ENCODE assay signal across 8 cellular contexts in genomic region chr14:30969796-30970195, GRCh38. TPM values are rescaled to one million over a fixed set of nuclear protein-coding genes. Genes with fewer than 3 reads are reported as not detected.
A peak's percentile ranks its signal among the peaks of the same experiment; 100 is the strongest.
DNase-seq lines count a peak whose midpoint lies in the region; ATAC-seq and TF ChIP-seq lines count a peak whose summit lies in the region.
"Not testable (repeated sequence)": the region's sequence is repeated elsewhere in the genome, so short reads cannot be mapped to it uniquely, and the experiment has no call there.

No MANE protein-coding gene starts in this region.

- H3K27ac Mint-ChIP-seq in CD8-positive, alpha-beta T cell, result peak overlapping the region; percentile 24
- peak overlapping the region; percentile 79 for H3K27ac Mint-ChIP-seq in WTC11
- peak overlapping the region; percentile 62 for H3K27ac Mint-ChIP-seq in activated T-helper 17 cell treated with anti-CD3 and anti-CD28 coated beads, Interleukin-2, amount 50 U/mL, for 72 hours
- not testable (repeated sequence) for H3K27ac Mint-ChIP-seq in stimulated activated memory B cell treated with anti-CD40 and anti-IgM and Interleukin-4, amounts not matched to agents 10 μg/mL and 1 μg/mL and 100 μg/mL, for 72 hours

- peaks cover 54% of the 10 kb centered on the region for H3K4me1 Mint-ChIP-seq in CD8-positive, alpha-beta T cell (ENCODE audit: low read depth)
- H3K4me1 Mint-ChIP-seq in WTC11, result peaks cover 34% of the 10 kb centered on the region
- H3K4me1 Mint-ChIP-seq in activated T-helper 17 cell treated with anti-CD3 and anti-CD28 coated beads, Interleukin-2, amount 50 U/mL, for 72 hours, result peaks cover 38% of the 10 kb centered on the region
- H3K4me1 Mint-ChIP-seq in stimulated activated memory B cell treated with anti-CD40 and anti-IgM and Interleukin-4, amounts not matched to agents 10 μg/mL and 1 μg/mL and 100 μg/mL, for 72 hours, result peaks cover 58% of the 10 kb centered on the region

- not testable (repeated sequence) for ATAC-seq in CD8-positive, alpha-beta T cell; WTC11
- ATAC-seq in GM19035 (IDR thresholded peaks at IDR 0.05; ENCODE audit: unreplicated experiment) (peak; percentile 52), GM21786 (IDR thresholded peaks at IDR 0.05; ENCODE audit: unreplicated experiment) (peak; percentile 66), HG03135 (IDR thresholded peaks at IDR 0.05; ENCODE audit: unreplicated experiment) (peak; percentile 63)
- peak; percentile 99 for ATAC-seq in activated T-helper 17 cell treated with anti-CD3 and anti-CD28 coated beads, Interleukin-2, amount 50 U/mL, for 72 hours (replicated peaks)
- ATAC-seq in stimulated activated memory B cell treated with anti-CD40 and anti-IgM and Interleukin-4, amounts not matched to agents 10 μg/mL and 1 μg/mL and 100 μg/mL, for 72 hours, result peak; percentile 60

- H3K27ac ChIP-seq in CD8-positive, alpha-beta T cell (ENCODE audit: low read depth, low read length), result not testable (repeated sequence)

- not testable (repeated sequence) for H3K4me3 Mint-ChIP-seq in CD8-positive, alpha-beta T cell; WTC11; stimulated activated memory B cell treated with anti-CD40 and anti-IgM and Interleukin-4, amounts not matched to agents 10 μg/mL and 1 μg/mL and 100 μg/mL, for 72 hours
- H3K4me3 Mint-ChIP-seq in activated T-helper 17 cell treated with anti-CD3 and anti-CD28 coated beads, Interleukin-2, amount 50 U/mL, for 72 hours, result peak overlapping the region; percentile 41

- peaks cover 12% of the 10 kb centered on the region for H3K4me1 ChIP-seq in CD8-positive, alpha-beta T cell (ENCODE audit: insufficient read depth, low read length)

- POLR2A ChIA-PET in CD8-positive, alpha-beta T cell (lab: Charles Lee); WTC11 (lab: Charles Lee): not testable (repeated sequence)

- DNase-seq in CD8-positive, alpha-beta T cell; WTC11 (ENCODE audit: low spot score): not testable (repeated sequence)
- peak; percentile 25 to 39 (median 35) for DNase-seq in stimulated activated CD4-positive, alpha-beta T cell treated with anti-CD3 and anti-CD28 coated beads, Interleukin-12 subunit alpha, Interleukin-12 subunit beta, amount 100 ng/mL, for 48 hours (ENCODE audit: low read depth in 2 of 3, low spot score in 1 of 3)

- not testable (repeated sequence) for H3K27me3 Mint-ChIP-seq in CD8-positive, alpha-beta T cell (ENCODE audit: low read depth); WTC11 (ENCODE audit: low read depth); activated T-helper 17 cell treated with anti-CD3 and anti-CD28 coated beads, Interleukin-2, amount 50 U/mL, for 72 hours; stimulated activated memory B cell treated with anti-CD40 and anti-IgM and Interleukin-4, amounts not matched to agents 10 μg/mL and 1 μg/mL and 100 μg/mL, for 72 hours

- not testable (repeated sequence) for H3K27me3 ChIP-seq in CD8-positive, alpha-beta T cell (ENCODE audit: insufficient read depth, low read length)

- not testable (repeated sequence) for H3K9me3 ChIP-seq in CD8-positive, alpha-beta T cell (ENCODE audit: low read length)

- CTCF ChIA-PET in CD8-positive, alpha-beta T cell (lab: Charles Lee), result interaction anchor here (0.7 kb wide), 1 partner anchor 124 kb away, joined by 3 read pairs; no protein-coding TSS in a partner anchor
- CTCF ChIA-PET in WTC11 (lab: Charles Lee), result not testable (repeated sequence)

- not testable (repeated sequence) for TF ChIP-seq CTCF in CD8-positive, alpha-beta T cell (IDR thresholded peaks at IDR 0.05); WTC11 (IDR thresholded peaks at IDR 0.05)

- intact Hi-C loops in CD8-positive, alpha-beta T cell (cut with DNase I, micrococcal nuclease), result not testable (repeated sequence)

- H3K9me3 Mint-ChIP-seq in CD8-positive, alpha-beta T cell, result peaks cover 12% of the 10 kb centered on the region
- H3K9me3 Mint-ChIP-seq in WTC11, result peaks cover 25% of the 10 kb centered on the region
- H3K9me3 Mint-ChIP-seq in activated T-helper 17 cell treated with anti-CD3 and anti-CD28 coated beads, Interleukin-2, amount 50 U/mL, for 72 hours; stimulated activated memory B cell treated with anti-CD40 and anti-IgM and Interleukin-4, amounts not matched to agents 10 μg/mL and 1 μg/mL and 100 μg/mL, for 72 hours: not testable (repeated sequence)

- H3K36me3 Mint-ChIP-seq in CD8-positive, alpha-beta T cell, result peaks cover 22% of the 10 kb centered on the region
- peaks cover 31% of the 10 kb centered on the region for H3K36me3 Mint-ChIP-seq in WTC11
- peaks cover 21% of the 10 kb centered on the region for H3K36me3 Mint-ChIP-seq in activated T-helper 17 cell treated with anti-CD3 and anti-CD28 coated beads, Interleukin-2, amount 50 U/mL, for 72 hours (ENCODE audit: low read depth)
- peaks cover 35% of the 10 kb centered on the region for H3K36me3 Mint-ChIP-seq in stimulated activated memory B cell treated with anti-CD40 and anti-IgM and Interleukin-4, amounts not matched to agents 10 μg/mL and 1 μg/mL and 100 μg/mL, for 72 hours

- H3K36me3 ChIP-seq in CD8-positive, alpha-beta T cell (ENCODE audit: insufficient read depth, low read length), result not testable (repeated sequence)

- H3K4me3 ChIP-seq in CD8-positive, alpha-beta T cell (ENCODE audit: low read depth, low read length), result not testable (repeated sequence)

RNA-seq across cellular contexts. Expression of gene AP4S1, which starts 55.7 kb away (rescaled TPM):
- 10 to 100 TPM; 11.2 to 11.4 TPM for total RNA-seq in CD8-positive, alpha-beta T cell
- 5.5 to 7.0 TPM (median 6.2 TPM) in 3 replicates for total RNA-seq in WTC11 (2021)
- 1 to 10 TPM; 4.3 to 5.9 TPM for total RNA-seq in activated T-helper 17 cell treated with anti-CD3 and anti-CD28 coated beads, Interleukin-2, amount 50 U/mL, for 72 hours

RNA-seq across cellular contexts. Expression of gene STRN3, which starts 56.4 kb away (rescaled TPM):
- total RNA-seq in CD8-positive, alpha-beta T cell, result 10 to 100 TPM in 1 of 2 experiments, 1 to 10 TPM in 1; 9.4 to 10.8 TPM
- total RNA-seq in WTC11 (2021), result 37.1 to 40.8 TPM (median 40.4 TPM) in 3 replicates
- 10 to 100 TPM; 18.6 to 31.1 TPM for total RNA-seq in activated T-helper 17 cell treated with anti-CD3 and anti-CD28 coated beads, Interleukin-2, amount 50 U/mL, for 72 hours
